Comparison of ENCODE assay signal across 34 cellular contexts in the genomic region with DNA sequence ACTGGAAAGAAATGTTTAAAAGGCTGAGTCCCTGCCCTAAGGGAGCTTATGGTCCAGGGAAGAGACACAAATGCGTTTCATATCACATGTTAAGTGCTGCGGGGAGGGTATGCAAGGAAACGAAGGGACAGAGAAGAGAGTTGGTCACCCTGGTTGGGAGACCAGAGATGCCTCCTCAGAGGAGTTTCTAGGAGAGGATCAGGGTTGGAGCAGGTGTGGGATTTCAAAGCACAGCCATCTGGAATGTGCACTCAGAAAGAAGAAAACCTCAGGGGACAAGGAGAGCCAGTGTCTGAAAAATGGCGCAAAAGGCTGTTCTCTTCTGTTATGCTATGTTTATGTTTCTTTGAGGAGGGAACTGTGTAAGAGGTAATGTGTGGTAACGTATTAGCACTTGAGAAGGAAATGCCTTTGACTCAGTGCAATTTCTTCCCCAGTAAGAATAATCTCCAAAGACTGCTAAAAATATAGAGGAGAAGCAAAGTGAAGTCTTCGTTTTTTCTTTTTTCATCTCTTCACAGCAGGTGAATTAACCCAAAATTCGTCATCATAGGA.
A peak's percentile ranks its signal among the peaks of the same experiment; 100 is the strongest.
DNase-seq lines count a peak whose midpoint lies in the region; ATAC-seq and TF ChIP-seq lines count a peak whose summit lies in the region.
"Had no signal": no experiment of that assay in that cellular context is flagged by ENCODE, and none has a peak within 500 bp of the region (broad histone marks: within the 10 kb centered on the region; RNA-seq: fewer than 3 reads in every experiment).

No MANE protein-coding gene starts in this region.

- peaks cover 0 to 3% of the 10 kb centered on the region in 2 donors for H3K36me3 Mint-ChIP-seq in stimulated activated naive B cell treated with anti-CD40 and anti-IgM and Interleukin-4, amounts not matched to agents 10 μg/mL and 1 μg/mL and 100 μg/mL, for 72 hours
- H3K36me3 Mint-ChIP-seq: activated naive CD8-positive, alpha-beta T cell treated with anti-CD3 and anti-CD28 coated beads for 36 hours; naive thymus-derived CD8-positive, alpha-beta T cell; WTC11 had no signal

- TF ChIP-seq CTCF in cardiac fibroblast (IDR thresholded peaks at IDR 0.05; ENCODE audit: low read depth, low read length) = no peak
- no peak for TF ChIP-seq CTCF in tibial artery (IDR thresholded peaks at IDR 0.05)

- H3K4me3 ChIP-seq in cardiac fibroblast (replicated peaks in 1 of 2; ENCODE audit: low read depth in 2 of 2, low read length in 2 of 2) = no peak overlapping the region
- no peak overlapping the region for H3K4me3 ChIP-seq in tibial artery
- H3K4me3 ChIP-seq: lower lobe of right lung, sigmoid colon, tibial nerve had no signal

- peaks cover 4 to 10% of the 10 kb centered on the region in 2 donors for H3K9me3 Mint-ChIP-seq in stimulated activated naive B cell treated with anti-CD40 and anti-IgM and Interleukin-4, amounts not matched to agents 10 μg/mL and 1 μg/mL and 100 μg/mL, for 72 hours
- H3K9me3 Mint-ChIP-seq: activated naive CD8-positive, alpha-beta T cell treated with anti-CD3 and anti-CD28 coated beads for 36 hours; effector memory CD8-positive, alpha-beta T cell; naive thymus-derived CD8-positive, alpha-beta T cell; WTC11 had no signal

- ATAC-seq in stimulated activated naive B cell treated with anti-CD40 and anti-IgM and Interleukin-4, amounts not matched to agents 10 μg/mL and 1 μg/mL and 100 μg/mL, for 72 hours (replicated peaks) = no peak
- ATAC-seq in HG02759 (IDR thresholded peaks at IDR 0.05; ENCODE audit: unreplicated experiment) = no peak
- ATAC-seq: effector memory CD8-positive, alpha-beta T cell; naive thymus-derived CD8-positive, alpha-beta T cell; WTC11 had no signal

- H3K4me1 Mint-ChIP-seq in stimulated activated naive B cell treated with anti-CD40 and anti-IgM and Interleukin-4, amounts not matched to agents 10 μg/mL and 1 μg/mL and 100 μg/mL, for 72 hours = peaks cover 14 to 53% of the 10 kb centered on the region in 2 donors
- H3K4me1 Mint-ChIP-seq: WTC11 had no signal

- peak; percentile 25 for DNase-seq in DMS 273 (lab: John Stamatoyannopoulos, UW; ENCODE audit: unreplicated experiment)
- DNase-seq in DMS 273 treated with DMSO at 0.1 percent for 48 hours (lab: John Stamatoyannopoulos, UW) = no peak
- DNase-seq in NCI-H2171 treated with DMSO at 0.1 percent for 48 hours (lab: John Stamatoyannopoulos, UW) = peak; percentile 60
- peak; percentile 31 to 57 for DNase-seq in cardiac fibroblast (ENCODE audit: low read depth in 2 of 2)
- DNase-seq in stimulated activated naive B cell treated with anti-CD40 and anti-IgM and Interleukin-4, amounts not matched to agents 10 μg/mL and 1 μg/mL and 100 μg/mL, for 72 hours = no peak
- DNase-seq in tibial artery = no peak
- DNase-seq in NOMO-1 treated with dmso at 0.1 percent for 144 hours (lab: John Stamatoyannopoulos, UW; ENCODE audit: unreplicated experiment) = no peak
- DNase-seq: activated CD4-positive, alpha-beta T cell treated with anti-CD3 and anti-CD28 coated beads, Interleukin-2, amount 50 U/mL, for 1 hour; activated gamma-delta T cell; activated naive CD8-positive, alpha-beta T cell treated with anti-CD3 and anti-CD28 coated beads for 36 hours; activated T-cell treated with anti-CD3 and anti-CD28 coated beads, Interleukin-2, amount 50 U/mL, for 1 hour; caudate nucleus; cortex of kidney; effector memory CD8-positive, alpha-beta T cell; EL; foreskin fibroblast; GOT3; KBM-7; kidney glomerular epithelial cell; lower lobe of right lung; naive thymus-derived CD8-positive, alpha-beta T cell; NCI-H1092 treated with DMSO at 0.1 percent for 48 hours; NCI-H1694 treated with DMSO at 0.1 percent for 48 hours; NCI-H69; nucleus accumbens; sigmoid colon; stimulated activated CD4-positive, alpha-beta T cell treated with anti-CD3 and anti-CD28 coated beads, Interleukin-12 subunit alpha, Interleukin-12 subunit beta, amount 100 ng/mL, for 4 hours; stimulated activated CD4-positive, alpha-beta T cell treated with anti-CD3 and anti-CD28 coated beads, Interleukin-2, amount 100 ng/mL, for 48 hours; T1000 had no signal

- intact Hi-C loops in tibial artery (cut with DNase I; ENCODE audit: low total_unique reads) = no loop called here

- H3K36me3 ChIP-seq in tibial artery = no peaks in the 10 kb centered on the region
- H3K36me3 ChIP-seq: lower lobe of right lung, sigmoid colon, tibial nerve had no signal

- no peak overlapping the region for H3K27ac ChIP-seq in tibial artery
- H3K27ac ChIP-seq: 22Rv1, lower lobe of right lung, sigmoid colon, tibial nerve had no signal

- no peaks in the 10 kb centered on the region for H3K27me3 ChIP-seq in tibial artery
- H3K27me3 ChIP-seq: sigmoid colon, tibial nerve had no signal

- peaks cover 0 to 9% (median under 1%) of the 10 kb centered on the region in 4 donors for H3K4me1 ChIP-seq in tibial artery

- no peaks in the 10 kb centered on the region for H3K27me3 Mint-ChIP-seq in stimulated activated naive B cell treated with anti-CD40 and anti-IgM and Interleukin-4, amounts not matched to agents 10 μg/mL and 1 μg/mL and 100 μg/mL, for 72 hours
- H3K27me3 Mint-ChIP-seq: effector memory CD8-positive, alpha-beta T cell had no signal

- peak overlapping the region; percentile 27 for H3K27ac Mint-ChIP-seq in stimulated activated naive B cell treated with anti-CD40 and anti-IgM and Interleukin-4, amounts not matched to agents 10 μg/mL and 1 μg/mL and 100 μg/mL, for 72 hours
- H3K27ac Mint-ChIP-seq: activated naive CD8-positive, alpha-beta T cell treated with anti-CD3 and anti-CD28 coated beads for 36 hours; effector memory CD8-positive, alpha-beta T cell; progenitor cell of endocrine pancreas; WTC11 had no signal

- H3K9me3 ChIP-seq in tibial artery = no peaks in the 10 kb centered on the region
- H3K9me3 ChIP-seq: lower lobe of right lung, sigmoid colon, tibial nerve had no signal

- H3K4me3 Mint-ChIP-seq in stimulated activated naive B cell treated with anti-CD40 and anti-IgM and Interleukin-4, amounts not matched to agents 10 μg/mL and 1 μg/mL and 100 μg/mL, for 72 hours = no peak overlapping the region
- H3K4me3 Mint-ChIP-seq: activated naive CD8-positive, alpha-beta T cell treated with anti-CD3 and anti-CD28 coated beads for 36 hours; effector memory CD8-positive, alpha-beta T cell; naive thymus-derived CD8-positive, alpha-beta T cell; WTC11 had no signal

Comparison
In these comparisons a context has a peak if more than half of its experiments do, and no peak if none do; other contexts are left out.
1. DNase-seq: peak in DMS 273 (single experiment), NCI-H2171 treated with DMSO at 0.1 percent for 48 hours (single experiment) and cardiac fibroblast (2 of 2); none in DMS 273 treated with DMSO at 0.1 percent for 48 hours (single experiment), stimulated activated naive B cell treated with anti-CD40 and anti-IgM and Interleukin-4, amounts not matched to agents 10 μg/mL and 1 μg/mL and 100 μg/mL, for 72 hours (single experiment), tibial artery (0 of 2) and NOMO-1 treated with dmso at 0.1 percent for 144 hours (single experiment).